1 cellular context compared by ENCODE assay signal in the genomic region with DNA sequence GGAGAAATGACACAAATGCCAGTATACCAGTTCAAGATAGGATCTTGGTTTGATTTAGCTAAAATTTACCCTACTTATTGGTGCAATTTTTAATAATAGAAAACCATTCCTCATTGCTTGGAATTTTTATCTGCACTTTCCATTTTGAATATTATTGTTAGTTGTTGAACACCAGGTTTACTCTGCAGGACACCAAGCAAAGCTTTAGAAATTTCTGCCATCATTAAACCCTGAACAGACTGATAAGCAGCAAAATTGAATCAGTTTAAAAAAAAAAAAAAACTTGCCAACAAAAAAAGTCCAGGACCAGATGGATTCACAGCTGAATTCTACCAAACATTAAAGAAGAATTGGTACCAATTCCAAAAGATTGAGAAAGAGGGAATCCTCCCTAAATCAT.
TF ChIP-seq lines count a peak whose summit lies in the region.

No MANE protein-coding gene starts in this region.

TF ChIP-seq in GM23338, 12 proteins besides CTCF, POLR2A, EP300 and RAD21:
- TF ChIP-seq, protein P1, sequence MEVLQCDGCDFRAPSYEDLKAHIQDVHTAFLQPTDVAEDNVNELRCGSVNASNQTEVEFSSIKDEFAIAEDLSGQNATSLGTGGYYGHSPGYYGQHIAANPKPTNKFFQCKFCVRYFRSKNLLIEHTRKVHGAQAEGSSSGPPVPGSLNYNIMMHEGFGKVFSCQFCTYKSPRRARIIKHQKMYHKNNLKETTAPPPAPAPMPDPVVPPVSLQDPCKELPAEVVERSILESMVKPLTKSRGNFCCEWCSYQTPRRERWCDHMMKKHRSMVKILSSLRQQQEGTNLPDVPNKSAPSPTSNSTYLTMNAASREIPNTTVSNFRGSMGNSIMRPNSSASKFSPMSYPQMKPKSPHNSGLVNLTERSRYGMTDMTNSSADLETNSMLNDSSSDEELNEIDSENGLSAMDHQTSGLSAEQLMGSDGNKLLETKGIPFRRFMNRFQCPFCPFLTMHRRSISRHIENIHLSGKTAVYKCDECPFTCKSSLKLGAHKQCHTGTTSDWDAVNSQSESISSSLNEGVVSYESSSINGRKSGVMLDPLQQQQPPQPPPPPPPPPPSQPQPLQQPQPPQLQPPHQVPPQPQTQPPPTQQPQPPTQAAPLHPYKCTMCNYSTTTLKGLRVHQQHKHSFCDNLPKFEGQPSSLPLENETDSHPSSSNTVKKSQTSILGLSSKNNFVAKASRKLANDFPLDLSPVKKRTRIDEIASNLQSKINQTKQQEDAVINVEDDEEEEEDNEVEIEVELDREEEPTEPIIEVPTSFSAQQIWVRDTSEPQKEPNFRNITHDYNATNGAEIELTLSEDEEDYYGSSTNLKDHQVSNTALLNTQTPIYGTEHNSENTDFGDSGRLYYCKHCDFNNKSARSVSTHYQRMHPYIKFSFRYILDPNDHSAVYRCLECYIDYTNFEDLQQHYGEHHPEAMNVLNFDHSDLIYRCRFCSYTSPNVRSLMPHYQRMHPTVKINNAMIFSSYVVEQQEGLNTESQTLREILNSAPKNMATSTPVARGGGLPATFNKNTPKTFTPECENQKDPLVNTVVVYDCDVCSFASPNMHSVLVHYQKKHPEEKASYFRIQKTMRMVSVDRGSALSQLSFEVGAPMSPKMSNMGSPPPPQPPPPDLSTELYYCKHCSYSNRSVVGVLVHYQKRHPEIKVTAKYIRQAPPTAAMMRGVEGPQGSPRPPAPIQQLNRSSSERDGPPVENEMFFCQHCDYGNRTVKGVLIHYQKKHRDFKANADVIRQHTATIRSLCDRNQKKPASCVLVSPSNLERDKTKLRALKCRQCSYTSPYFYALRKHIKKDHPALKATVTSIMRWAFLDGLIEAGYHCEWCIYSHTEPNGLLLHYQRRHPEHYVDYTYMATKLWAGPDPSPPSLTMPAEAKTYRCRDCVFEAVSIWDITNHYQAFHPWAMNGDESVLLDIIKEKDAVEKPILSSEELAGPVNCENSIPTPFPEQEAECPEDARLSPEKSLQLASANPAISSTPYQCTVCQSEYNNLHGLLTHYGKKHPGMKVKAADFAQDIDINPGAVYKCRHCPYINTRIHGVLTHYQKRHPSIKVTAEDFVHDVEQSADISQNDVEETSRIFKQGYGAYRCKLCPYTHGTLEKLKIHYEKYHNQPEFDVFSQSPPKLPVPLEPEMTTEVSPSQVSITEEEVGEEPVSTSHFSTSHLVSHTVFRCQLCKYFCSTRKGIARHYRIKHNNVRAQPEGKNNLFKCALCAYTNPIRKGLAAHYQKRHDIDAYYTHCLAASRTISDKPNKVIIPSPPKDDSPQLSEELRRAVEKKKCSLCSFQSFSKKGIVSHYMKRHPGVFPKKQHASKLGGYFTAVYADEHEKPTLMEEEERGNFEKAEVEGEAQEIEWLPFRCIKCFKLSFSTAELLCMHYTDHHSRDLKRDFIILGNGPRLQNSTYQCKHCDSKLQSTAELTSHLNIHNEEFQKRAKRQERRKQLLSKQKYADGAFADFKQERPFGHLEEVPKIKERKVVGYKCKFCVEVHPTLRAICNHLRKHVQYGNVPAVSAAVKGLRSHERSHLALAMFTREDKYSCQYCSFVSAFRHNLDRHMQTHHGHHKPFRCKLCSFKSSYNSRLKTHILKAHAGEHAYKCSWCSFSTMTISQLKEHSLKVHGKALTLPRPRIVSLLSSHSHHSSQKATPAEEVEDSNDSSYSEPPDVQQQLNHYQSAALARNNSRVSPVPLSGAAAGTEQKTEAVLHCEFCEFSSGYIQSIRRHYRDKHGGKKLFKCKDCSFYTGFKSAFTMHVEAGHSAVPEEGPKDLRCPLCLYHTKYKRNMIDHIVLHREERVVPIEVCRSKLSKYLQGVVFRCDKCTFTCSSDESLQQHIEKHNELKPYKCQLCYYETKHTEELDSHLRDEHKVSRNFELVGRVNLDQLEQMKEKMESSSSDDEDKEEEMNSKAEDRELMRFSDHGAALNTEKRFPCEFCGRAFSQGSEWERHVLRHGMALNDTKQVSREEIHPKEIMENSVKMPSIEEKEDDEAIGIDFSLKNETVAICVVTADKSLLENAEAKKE (CRISPR knock-in tag; IDR thresholded peaks at IDR 0.05), result no peak
- TF ChIP-seq CREB1 (CRISPR knock-in tag; IDR thresholded peaks at IDR 0.05; ENCODE audit: low read depth), result no peak
- TF ChIP-seq NANOG (IDR thresholded peaks at IDR 0.05; ENCODE audit: borderline replicate concordance), result no peak
- TF ChIP-seq, protein P2, sequence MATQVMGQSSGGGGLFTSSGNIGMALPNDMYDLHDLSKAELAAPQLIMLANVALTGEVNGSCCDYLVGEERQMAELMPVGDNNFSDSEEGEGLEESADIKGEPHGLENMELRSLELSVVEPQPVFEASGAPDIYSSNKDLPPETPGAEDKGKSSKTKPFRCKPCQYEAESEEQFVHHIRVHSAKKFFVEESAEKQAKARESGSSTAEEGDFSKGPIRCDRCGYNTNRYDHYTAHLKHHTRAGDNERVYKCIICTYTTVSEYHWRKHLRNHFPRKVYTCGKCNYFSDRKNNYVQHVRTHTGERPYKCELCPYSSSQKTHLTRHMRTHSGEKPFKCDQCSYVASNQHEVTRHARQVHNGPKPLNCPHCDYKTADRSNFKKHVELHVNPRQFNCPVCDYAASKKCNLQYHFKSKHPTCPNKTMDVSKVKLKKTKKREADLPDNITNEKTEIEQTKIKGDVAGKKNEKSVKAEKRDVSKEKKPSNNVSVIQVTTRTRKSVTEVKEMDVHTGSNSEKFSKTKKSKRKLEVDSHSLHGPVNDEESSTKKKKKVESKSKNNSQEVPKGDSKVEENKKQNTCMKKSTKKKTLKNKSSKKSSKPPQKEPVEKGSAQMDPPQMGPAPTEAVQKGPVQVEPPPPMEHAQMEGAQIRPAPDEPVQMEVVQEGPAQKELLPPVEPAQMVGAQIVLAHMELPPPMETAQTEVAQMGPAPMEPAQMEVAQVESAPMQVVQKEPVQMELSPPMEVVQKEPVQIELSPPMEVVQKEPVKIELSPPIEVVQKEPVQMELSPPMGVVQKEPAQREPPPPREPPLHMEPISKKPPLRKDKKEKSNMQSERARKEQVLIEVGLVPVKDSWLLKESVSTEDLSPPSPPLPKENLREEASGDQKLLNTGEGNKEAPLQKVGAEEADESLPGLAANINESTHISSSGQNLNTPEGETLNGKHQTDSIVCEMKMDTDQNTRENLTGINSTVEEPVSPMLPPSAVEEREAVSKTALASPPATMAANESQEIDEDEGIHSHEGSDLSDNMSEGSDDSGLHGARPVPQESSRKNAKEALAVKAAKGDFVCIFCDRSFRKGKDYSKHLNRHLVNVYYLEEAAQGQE (IDR thresholded peaks at IDR 0.05; ENCODE audit: unreplicated experiment), result no peak
- TF ChIP-seq POLR2AphosphoS5 (IDR thresholded peaks at IDR 0.05; ENCODE audit: low read depth), result no peak
- no peak for TF ChIP-seq JUNB (IDR thresholded peaks at IDR 0.05; ENCODE audit: unreplicated experiment)
- TF ChIP-seq STAT1 (IDR thresholded peaks at IDR 0.05; ENCODE audit: unreplicated experiment), result no peak
- TF ChIP-seq ETS1 (IDR thresholded peaks at IDR 0.05), result no peak
- no peak for TF ChIP-seq EZH2 (IDR thresholded peaks at IDR 0.05; ENCODE audit: low read depth, unreplicated experiment)
- TF ChIP-seq ZNF114 (CRISPR knock-in tag; IDR thresholded peaks at IDR 0.05), result no peak
- TF ChIP-seq EZH2phosphoT487 (IDR thresholded peaks at IDR 0.05; ENCODE audit: unreplicated experiment), result no peak
- no peak for TF ChIP-seq ZNF331 (CRISPR knock-in tag; IDR thresholded peaks at IDR 0.05; ENCODE audit: low read depth)
